Comparison of ENCODE assay signal across 12 cellular contexts in the genomic region with DNA sequence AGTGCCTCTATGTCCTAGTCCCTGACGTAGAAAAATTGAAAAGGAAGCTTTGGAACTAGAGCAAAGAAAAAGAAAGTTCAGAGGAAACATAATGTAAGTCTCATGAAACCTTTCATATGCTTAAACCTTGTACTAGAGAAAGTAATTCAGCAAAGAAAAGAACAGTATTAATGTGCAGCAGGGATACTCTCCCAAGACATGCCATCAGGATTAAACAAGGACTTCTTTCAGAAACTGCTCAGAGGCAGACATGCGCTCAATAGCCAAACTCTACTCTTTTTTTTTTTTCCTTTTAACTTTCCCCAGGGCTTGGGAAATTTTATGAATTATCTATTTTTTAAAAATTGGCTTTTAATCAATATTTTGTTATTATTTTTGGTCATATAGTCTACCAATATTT. TPM values are rescaled to one million over a fixed set of nuclear protein-coding genes. Genes with fewer than 3 reads are reported as not detected.
"Had no signal": no experiment of that assay in that cellular context is flagged by ENCODE, and none has a peak within 500 bp of the region (broad histone marks: within the 10 kb centered on the region; RNA-seq: fewer than 3 reads in every experiment).

No MANE protein-coding gene starts in this region.

- H3K4me3 ChIP-seq: MG63 had no signal

- H3K9me3 ChIP-seq: MG63 had no signal

- H3K36me3 ChIP-seq: brain microvascular endothelial cell, MG63 had no signal

- H3K27ac ChIP-seq: brain microvascular endothelial cell had no signal

- DNase-seq: activated CD8-positive, alpha-beta memory T cell treated with anti-CD3 and anti-CD28 coated beads, Interleukin-2, amount 50 U/mL, for 48 hours; activated T-cell treated with anti-CD3 and anti-CD28 coated beads, Interleukin-2, amount 50 U/mL, for 1 hour; amniotic stem cell; brain microvascular endothelial cell; MG63; MV-4-11 had no signal

- H3K27me3 ChIP-seq: brain microvascular endothelial cell had no signal

RNA-seq across cellular contexts. Expression of gene CCDC184, which starts 19.0 kb away (rescaled TPM):
- total RNA-seq: OCI-LY7 had no signal

RNA-seq across cellular contexts. Expression of gene OR10AD1, which starts 38.6 kb away (rescaled TPM):
- total RNA-seq: activated CD8-positive, alpha-beta T cell treated with anti-CD3 and anti-CD28 coated beads, Interleukin-2, amount 10 ng/mL, durations not matched to agents 7 days and 5 days; activated naive CD4-positive, alpha-beta T cell treated with anti-CD3 and anti-CD28 coated beads, Interleukin-2, amount 50 U/mL, for 72 hours; astrocyte; NCI-H460; OCI-LY7; Right ventricle myocardium inferior had no signal
